Comparison of ENCODE assay signal across 1 cellular context in genomic region chr6:32127717-32128592, GRCh38.
TF ChIP-seq lines count a peak whose summit lies in the region.

TSS of gene ATF6B (minus strand) at chr6:32128246. CDS start at chr6:32128207, 39 bp downstream.

TF ChIP-seq in H1, 55 proteins besides CTCF, POLR2A, EP300 and RAD21 (continued from another document):
- TF ChIP-seq, protein P1, sequence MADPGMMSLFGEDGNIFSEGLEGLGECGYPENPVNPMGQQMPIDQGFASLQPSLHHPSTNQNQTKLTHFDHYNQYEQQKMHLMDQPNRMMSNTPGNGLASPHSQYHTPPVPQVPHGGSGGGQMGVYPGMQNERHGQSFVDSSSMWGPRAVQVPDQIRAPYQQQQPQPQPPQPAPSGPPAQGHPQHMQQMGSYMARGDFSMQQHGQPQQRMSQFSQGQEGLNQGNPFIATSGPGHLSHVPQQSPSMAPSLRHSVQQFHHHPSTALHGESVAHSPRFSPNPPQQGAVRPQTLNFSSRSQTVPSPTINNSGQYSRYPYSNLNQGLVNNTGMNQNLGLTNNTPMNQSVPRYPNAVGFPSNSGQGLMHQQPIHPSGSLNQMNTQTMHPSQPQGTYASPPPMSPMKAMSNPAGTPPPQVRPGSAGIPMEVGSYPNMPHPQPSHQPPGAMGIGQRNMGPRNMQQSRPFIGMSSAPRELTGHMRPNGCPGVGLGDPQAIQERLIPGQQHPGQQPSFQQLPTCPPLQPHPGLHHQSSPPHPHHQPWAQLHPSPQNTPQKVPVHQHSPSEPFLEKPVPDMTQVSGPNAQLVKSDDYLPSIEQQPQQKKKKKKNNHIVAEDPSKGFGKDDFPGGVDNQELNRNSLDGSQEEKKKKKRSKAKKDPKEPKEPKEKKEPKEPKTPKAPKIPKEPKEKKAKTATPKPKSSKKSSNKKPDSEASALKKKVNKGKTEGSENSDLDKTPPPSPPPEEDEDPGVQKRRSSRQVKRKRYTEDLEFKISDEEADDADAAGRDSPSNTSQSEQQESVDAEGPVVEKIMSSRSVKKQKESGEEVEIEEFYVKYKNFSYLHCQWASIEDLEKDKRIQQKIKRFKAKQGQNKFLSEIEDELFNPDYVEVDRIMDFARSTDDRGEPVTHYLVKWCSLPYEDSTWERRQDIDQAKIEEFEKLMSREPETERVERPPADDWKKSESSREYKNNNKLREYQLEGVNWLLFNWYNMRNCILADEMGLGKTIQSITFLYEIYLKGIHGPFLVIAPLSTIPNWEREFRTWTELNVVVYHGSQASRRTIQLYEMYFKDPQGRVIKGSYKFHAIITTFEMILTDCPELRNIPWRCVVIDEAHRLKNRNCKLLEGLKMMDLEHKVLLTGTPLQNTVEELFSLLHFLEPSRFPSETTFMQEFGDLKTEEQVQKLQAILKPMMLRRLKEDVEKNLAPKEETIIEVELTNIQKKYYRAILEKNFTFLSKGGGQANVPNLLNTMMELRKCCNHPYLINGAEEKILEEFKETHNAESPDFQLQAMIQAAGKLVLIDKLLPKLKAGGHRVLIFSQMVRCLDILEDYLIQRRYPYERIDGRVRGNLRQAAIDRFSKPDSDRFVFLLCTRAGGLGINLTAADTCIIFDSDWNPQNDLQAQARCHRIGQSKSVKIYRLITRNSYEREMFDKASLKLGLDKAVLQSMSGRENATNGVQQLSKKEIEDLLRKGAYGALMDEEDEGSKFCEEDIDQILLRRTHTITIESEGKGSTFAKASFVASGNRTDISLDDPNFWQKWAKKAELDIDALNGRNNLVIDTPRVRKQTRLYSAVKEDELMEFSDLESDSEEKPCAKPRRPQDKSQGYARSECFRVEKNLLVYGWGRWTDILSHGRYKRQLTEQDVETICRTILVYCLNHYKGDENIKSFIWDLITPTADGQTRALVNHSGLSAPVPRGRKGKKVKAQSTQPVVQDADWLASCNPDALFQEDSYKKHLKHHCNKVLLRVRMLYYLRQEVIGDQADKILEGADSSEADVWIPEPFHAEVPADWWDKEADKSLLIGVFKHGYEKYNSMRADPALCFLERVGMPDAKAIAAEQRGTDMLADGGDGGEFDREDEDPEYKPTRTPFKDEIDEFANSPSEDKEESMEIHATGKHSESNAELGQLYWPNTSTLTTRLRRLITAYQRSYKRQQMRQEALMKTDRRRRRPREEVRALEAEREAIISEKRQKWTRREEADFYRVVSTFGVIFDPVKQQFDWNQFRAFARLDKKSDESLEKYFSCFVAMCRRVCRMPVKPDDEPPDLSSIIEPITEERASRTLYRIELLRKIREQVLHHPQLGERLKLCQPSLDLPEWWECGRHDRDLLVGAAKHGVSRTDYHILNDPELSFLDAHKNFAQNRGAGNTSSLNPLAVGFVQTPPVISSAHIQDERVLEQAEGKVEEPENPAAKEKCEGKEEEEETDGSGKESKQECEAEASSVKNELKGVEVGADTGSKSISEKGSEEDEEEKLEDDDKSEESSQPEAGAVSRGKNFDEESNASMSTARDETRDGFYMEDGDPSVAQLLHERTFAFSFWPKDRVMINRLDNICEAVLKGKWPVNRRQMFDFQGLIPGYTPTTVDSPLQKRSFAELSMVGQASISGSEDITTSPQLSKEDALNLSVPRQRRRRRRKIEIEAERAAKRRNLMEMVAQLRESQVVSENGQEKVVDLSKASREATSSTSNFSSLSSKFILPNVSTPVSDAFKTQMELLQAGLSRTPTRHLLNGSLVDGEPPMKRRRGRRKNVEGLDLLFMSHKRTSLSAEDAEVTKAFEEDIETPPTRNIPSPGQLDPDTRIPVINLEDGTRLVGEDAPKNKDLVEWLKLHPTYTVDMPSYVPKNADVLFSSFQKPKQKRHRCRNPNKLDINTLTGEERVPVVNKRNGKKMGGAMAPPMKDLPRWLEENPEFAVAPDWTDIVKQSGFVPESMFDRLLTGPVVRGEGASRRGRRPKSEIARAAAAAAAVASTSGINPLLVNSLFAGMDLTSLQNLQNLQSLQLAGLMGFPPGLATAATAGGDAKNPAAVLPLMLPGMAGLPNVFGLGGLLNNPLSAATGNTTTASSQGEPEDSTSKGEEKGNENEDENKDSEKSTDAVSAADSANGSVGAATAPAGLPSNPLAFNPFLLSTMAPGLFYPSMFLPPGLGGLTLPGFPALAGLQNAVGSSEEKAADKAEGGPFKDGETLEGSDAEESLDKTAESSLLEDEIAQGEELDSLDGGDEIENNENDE (IDR thresholded peaks at IDR 0.05; ENCODE audit: insufficient replicate concordance, low read length): no peak
- TF ChIP-seq ZNF274 (IDR thresholded peaks at IDR 0.05; ENCODE audit: borderline replicate concordance, extremely low read depth, low read length) (no peak), CBX5 (IDR thresholded peaks at IDR 0.05; ENCODE audit: low read depth, low read length) (no peak), SIX5 (IDR thresholded peaks at IDR 0.05; ENCODE audit: low read depth, low read length) (peak; percentile 19; the same call in 1 of the 2 replicates), CREB1 (IDR thresholded peaks at IDR 0.05) (peak; percentile 57; the same call in 1 of the 2 replicates), ASH2L (IDR thresholded peaks at IDR 0.05; ENCODE audit: low read length) (peak; percentile 87), CHD1 (IDR thresholded peaks at IDR 0.05; ENCODE audit: low read depth, low read length) (0 out of 2 replicates have a peak, but pooled peaks have one; percentile 42), POU5F1 (IDR thresholded peaks at IDR 0.05; ENCODE audit: low read depth, low read length) (no peak), SAP30 (IDR thresholded peaks at IDR 0.05; ENCODE audit: insufficient read depth, insufficient replicate concordance, low read length) (peak; percentile 88), EZH2 (IDR thresholded peaks at IDR 0.05; ENCODE audit: low read depth, low read length, severe bottlenecking) (no peak), TAF1 (IDR thresholded peaks at IDR 0.05; ENCODE audit: low read depth, low read length) (peak; percentile 69), NANOG (IDR thresholded peaks at IDR 0.05; ENCODE audit: insufficient read depth, low read depth, low read length, poor library complexity, severe bottlenecking) (no peak), GTF2F1 (IDR thresholded peaks at IDR 0.05; ENCODE audit: borderline replicate concordance, low read depth, low read length) (no peak; the same call in 1 of the 2 replicates), FOSL1 (IDR thresholded peaks at IDR 0.05; ENCODE audit: insufficient read depth, low read depth, low read length) (no peak), SP1 (IDR thresholded peaks at IDR 0.05; ENCODE audit: low read depth, low read length) (peak; percentile 86; the same call in 1 of the 2 replicates), MAX (IDR thresholded peaks at IDR 0.05) (no peak), PHF8 (conservative IDR thresholded peaks at IDR 0.05; ENCODE audit: low read depth, low read length) (peak; percentile 89), GABPA (IDR thresholded peaks at IDR 0.05; ENCODE audit: borderline replicate concordance, insufficient read depth, low read length) (no peak), TBP (IDR thresholded peaks at IDR 0.05; ENCODE audit: low read depth, low read length) (peak; percentile 50; the same call in 1 of the 2 replicates), RNF2 (IDR thresholded peaks at IDR 0.05; ENCODE audit: borderline replicate concordance, low read depth, low read length, missing control alignments, poor library complexity, severe bottlenecking) (no peak), HDAC2 (IDR thresholded peaks at IDR 0.05; ENCODE audit: borderline replicate concordance in 1 of 2, low read depth in 2 of 2, low read length in 2 of 2) (peak in 1 of 2 experiments; percentile 92; a peak in 1 of 4 replicates), TEAD4 (IDR thresholded peaks at IDR 0.05; ENCODE audit: low read depth, low read length) (no peak), TAF7 (optimal IDR thresholded peaks at IDR 0.05; ENCODE audit: borderline replicate concordance, low read depth, low read length) (peak; percentile 38), JUN (IDR thresholded peaks at IDR 0.05; ENCODE audit: low read depth, low read length) (no peak), KDM4A (IDR thresholded peaks at IDR 0.05; ENCODE audit: low read depth, low read length, severe bottlenecking) (no peak), BCL11A (IDR thresholded peaks at IDR 0.05; ENCODE audit: low read depth in 2 of 2, low read length in 2 of 2) (no peak), JUND (IDR thresholded peaks at IDR 0.05; ENCODE audit: low read length) (0 out of 2 replicates have a peak, but pooled peaks have one; percentile 3), HDAC6 (IDR thresholded peaks at IDR 0.05; ENCODE audit: low read depth, low read length) (no peak), E2F6 (IDR thresholded peaks at IDR 0.05) (no peak), YY1 (IDR thresholded peaks at IDR 0.05; ENCODE audit: low read depth, low read length) (peak; percentile 93), ATF3 (IDR thresholded peaks at IDR 0.05; ENCODE audit: insufficient read depth, low read depth, low read length) (no peak), CTBP2 (IDR thresholded peaks at IDR 0.05; ENCODE audit: borderline replicate concordance, insufficient read depth, insufficient read length, low read length) (no peak), CBX8 (IDR thresholded peaks at IDR 0.05; ENCODE audit: borderline replicate concordance, low read depth, low read length) (no peak), SP4 (IDR thresholded peaks at IDR 0.05; ENCODE audit: low read length) (peak; percentile 48)
- TF ChIP-seq, protein P2, sequence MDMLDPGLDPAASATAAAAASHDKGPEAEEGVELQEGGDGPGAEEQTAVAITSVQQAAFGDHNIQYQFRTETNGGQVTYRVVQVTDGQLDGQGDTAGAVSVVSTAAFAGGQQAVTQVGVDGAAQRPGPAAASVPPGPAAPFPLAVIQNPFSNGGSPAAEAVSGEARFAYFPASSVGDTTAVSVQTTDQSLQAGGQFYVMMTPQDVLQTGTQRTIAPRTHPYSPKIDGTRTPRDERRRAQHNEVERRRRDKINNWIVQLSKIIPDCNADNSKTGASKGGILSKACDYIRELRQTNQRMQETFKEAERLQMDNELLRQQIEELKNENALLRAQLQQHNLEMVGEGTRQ (IDR thresholded peaks at IDR 0.05; ENCODE audit: low read length): peak; percentile 86
- TF ChIP-seq, protein P3, sequence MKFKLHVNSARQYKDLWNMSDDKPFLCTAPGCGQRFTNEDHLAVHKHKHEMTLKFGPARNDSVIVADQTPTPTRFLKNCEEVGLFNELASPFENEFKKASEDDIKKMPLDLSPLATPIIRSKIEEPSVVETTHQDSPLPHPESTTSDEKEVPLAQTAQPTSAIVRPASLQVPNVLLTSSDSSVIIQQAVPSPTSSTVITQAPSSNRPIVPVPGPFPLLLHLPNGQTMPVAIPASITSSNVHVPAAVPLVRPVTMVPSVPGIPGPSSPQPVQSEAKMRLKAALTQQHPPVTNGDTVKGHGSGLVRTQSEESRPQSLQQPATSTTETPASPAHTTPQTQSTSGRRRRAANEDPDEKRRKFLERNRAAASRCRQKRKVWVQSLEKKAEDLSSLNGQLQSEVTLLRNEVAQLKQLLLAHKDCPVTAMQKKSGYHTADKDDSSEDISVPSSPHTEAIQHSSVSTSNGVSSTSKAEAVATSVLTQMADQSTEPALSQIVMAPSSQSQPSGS (IDR thresholded peaks at IDR 0.05; ENCODE audit: low read length): no peak
